In the genomic region with DNA sequence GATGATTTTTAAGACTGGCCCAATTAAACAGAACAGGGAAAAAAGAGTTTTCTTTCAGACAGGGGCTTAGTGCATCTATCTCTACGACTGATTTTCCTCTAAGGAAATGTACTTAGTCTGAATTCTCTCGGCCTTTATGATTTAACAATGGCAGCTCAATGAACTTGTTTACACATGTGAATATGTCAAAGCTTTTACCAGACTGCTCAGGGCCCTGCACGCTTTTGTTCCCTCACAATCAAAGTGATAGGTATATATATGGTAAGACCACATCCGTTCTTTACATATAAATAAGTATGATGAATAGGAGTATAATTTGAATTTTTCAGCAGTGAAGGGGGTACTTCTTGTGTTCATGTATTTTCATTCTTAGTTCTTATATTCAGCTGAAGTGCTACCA, we compare ENCODE assay signal across 1 cellular context.
TF ChIP-seq lines count a peak whose summit lies in the region.

No MANE protein-coding gene starts in this region.

TF ChIP-seq in endothelial cell of umbilical vein, 7 proteins besides CTCF, POLR2A, EP300 and RAD21:
- no peak for TF ChIP-seq JUN (IDR thresholded peaks at IDR 0.05; ENCODE audit: borderline replicate concordance, insufficient read depth, insufficient read length, low read depth)
